ENCODE assay signal across 8 cellular contexts in genomic region chr17:77882481-77883212, GRCh38.
DNase-seq lines count a peak whose midpoint lies in the region; ATAC-seq and TF ChIP-seq lines count a peak whose summit lies in the region.

No MANE protein-coding gene starts in this region.

- TF ChIP-seq CTCF in GM12865 (IDR thresholded peaks at IDR 0.05; ENCODE audit: insufficient read depth, low read depth, low read length, missing control alignments) (no peak), Panc1 (IDR thresholded peaks at IDR 0.05) (no peak)

- in situ Hi-C loops in Panc1 (cut with HindIII; ENCODE audit: low pct_unique_long_range_greater_than_20kb, low sequenced_read_pairs) (no loop called here), KBM-7 (cut with MboI; ENCODE audit: low pct_unique_long_range_greater_than_20kb, low sequenced_read_pairs) (no loop called here)

- H3K9me3 ChIP-seq in Panc1 (ENCODE audit: control insufficient read depth, insufficient read depth, low read depth, low read length), result no peaks in the 10 kb centered on the region

- no TSS peak for BruUV-seq in Panc1 (replicated peaks; lab: Mats Ljungman, UMichigan)

- DNase-seq in GM12865 (ENCODE audit: low read depth) (peak; percentile 69), Panc1 (ENCODE audit: low read depth, low spot score) (no peak), head of caudate nucleus (peak in 33 of 42 donors; percentile 16 to 76 (median 53)), KBM-7 (no peak), NCI-H524 treated with DMSO at 0.1 percent for 48 hours (lab: John Stamatoyannopoulos, UW) (no peak)
- peak; percentile 65 for DNase-seq in activated T-helper 9 cell treated with anti-CD3 and anti-CD28 coated beads, Interleukin-2, amount 50 U/mL, for 16 hours (ENCODE audit: low read depth)
- DNase-seq in stimulated activated CD4-positive, alpha-beta T cell treated with anti-CD3 and anti-CD28 coated beads, Interleukin-15, amount 100 ng/mL, for 24 hours, result peak; percentile 76

- CTCF ChIA-PET in Panc1 (lab: Charles Lee), result no interaction called here

- H3K27ac ChIP-seq in Panc1 (ENCODE audit: low read length), result no peak overlapping the region

- H3K36me3 ChIP-seq in Panc1 (ENCODE audit: control insufficient read depth, insufficient read depth, low read length), result no peaks in the 10 kb centered on the region

- H3K27me3 ChIP-seq in Panc1 (ENCODE audit: control insufficient read depth, insufficient read depth, low read length), result peaks cover 14% of the 10 kb centered on the region

- peak; percentile 72 for ATAC-seq in Panc1
- no peak for ATAC-seq in HG02763 (IDR thresholded peaks at IDR 0.05; ENCODE audit: unreplicated experiment)

- POLR2A ChIA-PET in Panc1 (lab: Charles Lee), result no interaction called here

- intact Hi-C loops in Panc1 (cut with micrococcal nuclease; ENCODE audit: unreplicated experiment), result no loop called here
- intact Hi-C loops in head of caudate nucleus (cut with DNase I), result loop anchor here (5.0 kb wide), 1 partner anchor 75 kb away; the partner anchor contains the start of gene TNRC6C

- H3K4me3 ChIP-seq in GM12865 (ENCODE audit: low read depth, low read length), result no peak overlapping the region
- H3K4me3 ChIP-seq in Panc1 (ENCODE audit: low read depth in 2 of 2, low read length in 2 of 2), result no peak overlapping the region

- H3K4me1 ChIP-seq in Panc1 (ENCODE audit: control insufficient read depth, insufficient read depth, low read length), result 0 out of 2 replicates have a peak, but pooled peaks cover 3% of the 10 kb centered on the region

Comparison
In these comparisons a context has a peak if more than half of its experiments do, and no peak if none do; other contexts are left out.
1. DNase-seq: peak in GM12865 (single experiment), activated T-helper 9 cell treated with anti-CD3 and anti-CD28 coated beads, Interleukin-2, amount 50 U/mL, for 16 hours (single experiment), head of caudate nucleus (33 of 42) and stimulated activated CD4-positive, alpha-beta T cell treated with anti-CD3 and anti-CD28 coated beads, Interleukin-15, amount 100 ng/mL, for 24 hours (single experiment); none in Panc1 (single experiment), KBM-7 (single experiment) and NCI-H524 treated with DMSO at 0.1 percent for 48 hours (single experiment).